ENCODE assay signal across 38 cellular contexts in the genomic region with DNA sequence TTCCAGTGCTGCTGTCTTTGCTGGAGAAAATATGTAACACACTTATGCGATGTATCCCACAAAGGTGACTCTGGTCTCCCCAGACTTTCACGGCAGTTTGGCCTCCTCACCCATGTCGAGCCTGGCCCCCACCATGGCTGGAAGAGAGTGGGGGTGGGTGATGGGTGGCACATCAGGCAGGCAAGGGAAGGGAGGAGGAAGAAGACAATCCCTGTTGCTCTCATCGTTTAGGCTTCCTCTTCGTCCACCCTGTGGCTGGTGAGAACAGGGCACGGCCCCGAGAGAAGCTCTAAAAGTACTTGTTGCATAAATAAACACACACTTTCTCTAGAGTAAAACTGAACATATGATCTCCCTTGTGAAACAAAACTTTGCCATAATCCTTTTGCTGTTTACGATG. TPM values are rescaled to one million over a fixed set of nuclear protein-coding genes. Genes with fewer than 3 reads are reported as not detected.
"Had no signal": no experiment of that assay in that cellular context is flagged by ENCODE, and none has a peak within 500 bp of the region (broad histone marks: within the 10 kb centered on the region; RNA-seq: fewer than 3 reads in every experiment).

No MANE protein-coding gene starts in this region.

- H3K36me3 ChIP-seq: MG63 had no signal

- H3K4me3 ChIP-seq: MG63 had no signal

- H3K9me3 ChIP-seq: MG63 had no signal

- DNase-seq: Karpas-422, Kasumi-1, KG1, MG63, MM.1S, MV-4-11, NCI-H1048, NCI-H1092, NCI-H1105, NCI-H1105 treated with DMSO at 0.1 percent for 48 hours, NCI-H1417, NCI-H1417 treated with DMSO at 0.1 percent for 48 hours, NCI-H1436, NCI-H1436 treated with DMSO at 0.1 percent for 48 hours, NCI-H146, NCI-H1694, NCI-H1694 treated with DMSO at 0.1 percent for 48 hours, NCI-H187, NCI-H187 treated with DMSO at 0.1 percent for 48 hours, NCI-H1930, NCI-H2029, NCI-H2029 treated with DMSO at 0.1 percent for 48 hours, NCI-H2081, NCI-H2081 treated with DMSO at 0.1 percent for 48 hours, NCI-H2107, NCI-H2171, NCI-H2171 treated with DMSO at 0.1 percent for 48 hours, NCI-H2227 treated with DMSO at 0.1 percent for 48 hours, NCI-H226, NCI-H345, NCI-H446, NCI-H446 treated with DMSO at 0.1 percent for 48 hours, NCI-H510A had no signal

- H3K27me3 ChIP-seq: MG63 had no signal

- H3K27ac ChIP-seq: KMS-11 had no signal

RNA-seq across cellular contexts. Expression of a gene that starts 11.2 kb away (rescaled TPM):
- total RNA-seq: LHCN-M2, M059J, MCF 10A, NCI-H460 had no signal
